18 cellular contexts compared by ENCODE assay signal in genomic region chr5:160699301-160699700, GRCh38.
DNase-seq lines count a peak whose midpoint lies in the region; TF ChIP-seq lines count a peak whose summit lies in the region.
"Had no signal": no experiment of that assay in that cellular context is flagged by ENCODE, and none has a peak within 500 bp of the region (broad histone marks: within the 10 kb centered on the region; RNA-seq: fewer than 3 reads in every experiment).

No MANE protein-coding gene starts in this region.

- H3K23ac ChIP-seq in mesenchymal stem cell (ENCODE audit: low read length in 2 of 2), result no peak overlapping the region

- H3K36me3 ChIP-seq in kidney epithelial cell (ENCODE audit: control insufficient read depth, insufficient read depth, low read length) (no peaks in the 10 kb centered on the region), neural progenitor cell (no peaks in the 10 kb centered on the region), H7 (replicated peaks; ENCODE audit: control insufficient read depth, insufficient read depth, low read length) (no peaks in the 10 kb centered on the region), mammary epithelial cell (ENCODE audit: insufficient read depth, low read length) (no peaks in the 10 kb centered on the region), mesenchymal stem cell (ENCODE audit: control insufficient read depth in 1 of 2, insufficient read depth in 2 of 2, low read depth in 1 of 2, low read length in 2 of 2) (no peaks in the 10 kb centered on the region)

- no peak overlapping the region for H2AK5ac ChIP-seq in mesenchymal stem cell (ENCODE audit: low read length, severe bottlenecking)

- DNase-seq in COLO829 (ENCODE audit: low spot score) (peak; percentile 38), SK-MEL-5 (ENCODE audit: low read depth, low spot score) (peak; percentile 6), kidney epithelial cell (ENCODE audit: low read depth) (peak; percentile 7), neural progenitor cell (ENCODE audit: low spot score) (peak; percentile 12), H7 (no peak), mammary epithelial cell (no peak), NCI-H2107 treated with DMSO at 0.1 percent for 48 hours (lab: John Stamatoyannopoulos, UW; ENCODE audit: unreplicated experiment) (no peak), mesenchymal stem cell (no peak)
- DNase-seq: C1 segment of cervical spinal cord, DMS53, IMR-90, Kasumi-1, NCI-H1417 treated with DMSO at 0.1 percent for 48 hours, NCI-H2029 treated with DMSO at 0.1 percent for 48 hours, NCI-H226, NCI-H526 treated with DMSO at 0.1 percent for 48 hours, PC-9 had no signal

- intact Hi-C loops in mammary epithelial cell (cut with micrococcal nuclease), result no loop called here

- no peaks in the 10 kb centered on the region for H3K79me1 ChIP-seq in mesenchymal stem cell (replicated peaks; ENCODE audit: low read length, poor library complexity, severe bottlenecking)

- no peak overlapping the region for H2BK120ac ChIP-seq in mesenchymal stem cell (ENCODE audit: low read depth, low read length)

- dilution Hi-C loops in mammary epithelial cell (cut with HindIII; ENCODE audit: low sequenced_read_pairs), result no loop called here

- no peak overlapping the region for H3K18ac ChIP-seq in mesenchymal stem cell (ENCODE audit: low read depth in 1 of 2, low read length in 2 of 2)

- no peak overlapping the region for H2AFZ ChIP-seq in neural progenitor cell (replicated peaks)
- H2AFZ ChIP-seq in mammary epithelial cell (ENCODE audit: low read depth, low read length), result no peak overlapping the region
- no peak overlapping the region for H2AFZ ChIP-seq in mesenchymal stem cell (ENCODE audit: low read depth, low read length)
- H2AFZ ChIP-seq: PC-9 had no signal

- H3K27me3 ChIP-seq in kidney epithelial cell (ENCODE audit: control insufficient read depth, insufficient read depth, low read length) (no peaks in the 10 kb centered on the region), neural progenitor cell (no peaks in the 10 kb centered on the region), H7 (ENCODE audit: control insufficient read depth, insufficient read depth, low read length) (no peaks in the 10 kb centered on the region), mammary epithelial cell (ENCODE audit: insufficient read depth, low read length) (no peaks in the 10 kb centered on the region), mesenchymal stem cell (ENCODE audit: control insufficient read depth in 1 of 2, insufficient read depth in 1 of 2, low read length in 2 of 2) (no peaks in the 10 kb centered on the region)

- H4K20me1 ChIP-seq in neural progenitor cell (ENCODE audit: low read depth) (no peaks in the 10 kb centered on the region), mammary epithelial cell (ENCODE audit: insufficient read depth, low read length) (no peaks in the 10 kb centered on the region)

- no peak overlapping the region for H3K4me2 ChIP-seq in neural progenitor cell
- no peak overlapping the region for H3K4me2 ChIP-seq in mammary epithelial cell (ENCODE audit: insufficient read depth, low read depth, low read length)
- H3K4me2 ChIP-seq in mesenchymal stem cell (ENCODE audit: low read length, poor library complexity, severe bottlenecking), result no peak overlapping the region
- H3K4me2 ChIP-seq: PC-9 had no signal

- H2BK12ac ChIP-seq in mesenchymal stem cell (ENCODE audit: low read length in 2 of 2), result no peak overlapping the region

- peaks cover 3% of the 10 kb centered on the region for H3K4me1 Mint-ChIP-seq in neural progenitor cell

- no peak overlapping the region for H3K4me3 Mint-ChIP-seq in neural progenitor cell

- H3K27me3 Mint-ChIP-seq in neural progenitor cell (ENCODE audit: insufficient read depth, low read depth), result no peaks in the 10 kb centered on the region

- no peaks in the 10 kb centered on the region for H3K9me3 Mint-ChIP-seq in neural progenitor cell

- H4K91ac ChIP-seq in mesenchymal stem cell (ENCODE audit: low read length), result no peak overlapping the region

- no peaks in the 10 kb centered on the region for H3F3A ChIP-seq in neural progenitor cell (ENCODE audit: low read depth)

- no peak overlapping the region for H2BK5ac ChIP-seq in mesenchymal stem cell (ENCODE audit: low read depth, low read length, poor library complexity, severe bottlenecking)

- in situ Hi-C loops in SK-MEL-5 (cut with HindIII; ENCODE audit: low pct_unique_long_range_greater_than_20kb, low sequenced_read_pairs), result no loop called here
- in situ Hi-C loops in mammary epithelial cell (cut with MboI; ENCODE audit: low sequenced_read_pairs in 2 of 2), result no loop called here

- H3K79me2 ChIP-seq in neural progenitor cell (ENCODE audit: low read depth), result no peaks in the 10 kb centered on the region
- no peaks in the 10 kb centered on the region for H3K79me2 ChIP-seq in mammary epithelial cell (ENCODE audit: insufficient read depth, low read length)

- no peak overlapping the region for H3K14ac ChIP-seq in mesenchymal stem cell (ENCODE audit: low read length in 2 of 2)

- H3K4me1 ChIP-seq in neural progenitor cell, result peaks cover 3% of the 10 kb centered on the region
- H3K4me1 ChIP-seq in mammary epithelial cell (ENCODE audit: insufficient read depth, low read length), result peaks cover under 1% of the 10 kb centered on the region
- H3K4me1 ChIP-seq in mesenchymal stem cell (ENCODE audit: control insufficient read depth, insufficient read depth, low read depth, low read length), result no peaks in the 10 kb centered on the region

- H3K9me3 ChIP-seq in neural progenitor cell (ENCODE audit: low read depth) (no peaks in the 10 kb centered on the region), mammary epithelial cell (replicated peaks; ENCODE audit: insufficient read depth, low read length) (no peaks in the 10 kb centered on the region), mesenchymal stem cell (ENCODE audit: control insufficient read depth, low read length) (peaks cover 10% of the 10 kb centered on the region)

- BruUV-seq in mammary epithelial cell (replicated peaks; lab: Mats Ljungman, UMichigan), result no TSS peak

- no peak overlapping the region for H3K4me3 ChIP-seq in kidney epithelial cell (ENCODE audit: low read depth, low read length)
- no peak overlapping the region for H3K4me3 ChIP-seq in neural progenitor cell
- H3K4me3 ChIP-seq in H7 (ENCODE audit: insufficient read depth, low read depth, low read length), result no peak overlapping the region
- H3K4me3 ChIP-seq in mammary epithelial cell (replicated peaks in 1 of 3; ENCODE audit: insufficient read depth in 1 of 3, low read depth in 2 of 3, low read length in 3 of 3), result no peak overlapping the region
- no peak overlapping the region for H3K4me3 ChIP-seq in mesenchymal stem cell (ENCODE audit: insufficient read depth in 1 of 2, low read depth in 1 of 2, low read length in 2 of 2)
- H3K4me3 ChIP-seq: GM12878, PC-9 had no signal

- 0% methylated on average over 1 of the region's 1 CpG for WGBS in mammary epithelial cell (ENCODE audit: low coverage, missing lambda C conversion rate)
- WGBS in mesenchymal stem cell, result 64% methylated on average over 1 of the region's 1 CpG

- H3K27ac Mint-ChIP-seq in neural progenitor cell, result no peak overlapping the region

- H4K8ac ChIP-seq in mesenchymal stem cell (ENCODE audit: low read length), result no peak overlapping the region

- TF ChIP-seq CTCF in kidney epithelial cell (IDR thresholded peaks at IDR 0.05; ENCODE audit: insufficient read depth, low read length, poor library complexity, severe bottlenecking) (no peak), neural progenitor cell (IDR thresholded peaks at IDR 0.05) (no peak), mammary epithelial cell (conservative IDR thresholded peaks at IDR 0.05 in 1 of 2, IDR thresholded peaks at IDR 0.05 in 1 of 2; ENCODE audit: extremely low read depth in 1 of 2, insufficient read depth in 1 of 2, low read depth in 1 of 2, low read length in 2 of 2) (no peak)

- CTCF ChIA-PET in mammary epithelial cell (lab: Charles Lee; ENCODE audit: low non-redundant PET), result no interaction called here

- no peaks in the 10 kb centered on the region for H3K36me3 Mint-ChIP-seq in neural progenitor cell

- no peak overlapping the region for H3K4ac ChIP-seq in mesenchymal stem cell (ENCODE audit: low read depth in 1 of 2, low read length in 2 of 2)

- no peak overlapping the region for H2BK15ac ChIP-seq in mesenchymal stem cell (ENCODE audit: low read depth, poor library complexity, severe bottlenecking)

- H3K27ac ChIP-seq in neural progenitor cell (no peak overlapping the region), mammary epithelial cell (ENCODE audit: insufficient read depth, low read depth, low read length) (no peak overlapping the region), mesenchymal stem cell (ENCODE audit: low read length, poor library complexity, severe bottlenecking) (no peak overlapping the region)
- H3K27ac ChIP-seq: PC-9 had no signal

- no peak overlapping the region for H3K9ac ChIP-seq in neural progenitor cell
- H3K9ac ChIP-seq in mammary epithelial cell (ENCODE audit: insufficient read depth, low read length), result no peak overlapping the region
- H3K9ac ChIP-seq in mesenchymal stem cell (ENCODE audit: low read length), result no peak overlapping the region

Comparison
In these comparisons a context has a peak if more than half of its experiments do, and no peak if none do; other contexts are left out.
1. DNase-seq: peak in COLO829 (single experiment), SK-MEL-5 (single experiment), kidney epithelial cell (single experiment) and neural progenitor cell (single experiment); none in H7 (single experiment), mammary epithelial cell (single experiment), NCI-H2107 treated with DMSO at 0.1 percent for 48 hours (single experiment) and mesenchymal stem cell (single experiment).